ENCODE assay signal across 28 cellular contexts in the genomic region with DNA sequence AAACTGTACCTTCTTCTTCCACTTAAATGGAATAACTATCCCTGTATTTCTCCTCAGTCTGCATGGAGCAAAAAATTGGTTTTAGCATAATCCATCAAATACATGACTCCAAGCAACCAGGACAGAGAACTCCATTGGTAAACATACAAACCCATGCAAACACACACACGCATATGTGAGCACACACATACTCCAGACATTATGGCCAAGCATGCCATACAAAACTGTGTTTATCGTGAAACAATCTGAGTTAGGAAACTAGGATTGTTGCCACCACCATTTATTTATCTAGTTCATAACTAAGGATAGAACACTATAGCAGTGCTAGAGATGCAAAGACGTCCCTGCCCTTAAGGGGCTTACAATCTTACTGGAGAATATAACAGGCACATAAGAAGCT.
"Had no signal": no experiment of that assay in that cellular context is flagged by ENCODE, and none has a peak within 500 bp of the region (broad histone marks: within the 10 kb centered on the region; RNA-seq: fewer than 3 reads in every experiment).

No MANE protein-coding gene starts in this region.

- H3K36me3 Mint-ChIP-seq: IgD-negative memory B cell had no signal

- H3K4me3 ChIP-seq: cardiac muscle cell, MG63, PC-9 had no signal

- ATAC-seq: T-cell had no signal

- H3K9me3 ChIP-seq: MG63 had no signal

- H2AFZ ChIP-seq: PC-9 had no signal

- H3K4me1 Mint-ChIP-seq: brain had no signal

- H3K9me3 Mint-ChIP-seq: brain, T-cell had no signal

- H3K27me3 Mint-ChIP-seq: activated naive CD8-positive, alpha-beta T cell; brain; IgD-negative memory B cell; T-cell had no signal

- H3K9ac ChIP-seq: KMS-11 had no signal

- H3K4me2 ChIP-seq: KMS-11, PC-9 had no signal

- DNase-seq: activated CD4-positive, alpha-beta T cell treated with anti-CD3 and anti-CD28 coated beads for 4 hours; activated CD4-positive, alpha-beta T cell treated with anti-CD3 and anti-CD28 coated beads, Interleukin-2, amount 50 U/mL, for 4 hours; activated CD8-positive, alpha-beta memory T cell treated with anti-CD3 and anti-CD28 coated beads for 24 hours; activated effector memory CD4-positive, alpha-beta T cell treated with Interleukin-2 at 50 U/mL for 16 hours; activated naive CD4-positive, alpha-beta T cell; activated T-cell treated with anti-CD3 and anti-CD28 coated beads for 4 hours; amygdala; cerebellar nuclear complex; MG63; MV-4-11; NCI-H1092 treated with DMSO at 0.1 percent for 48 hours; NCI-H1417 treated with DMSO at 0.1 percent for 48 hours; NCI-H1694; NCI-H2029 treated with DMSO at 0.1 percent for 48 hours; NCI-H345; NCI-H510A treated with DMSO at 0.1 percent for 48 hours; NCI-H69; PC-9; SHP77 treated with DMSO at 0.1 percent for 48 hours; T-cell; WERI-Rb-1 had no signal

- FAIRE-seq: astrocyte, colon had no signal

- H3K36me3 ChIP-seq: MG63 had no signal

- H3K27me3 ChIP-seq: cardiac muscle cell, MG63 had no signal

- H3K27ac Mint-ChIP-seq: activated naive CD8-positive, alpha-beta T cell; brain had no signal

- H3K4me3 Mint-ChIP-seq: activated naive CD8-positive, alpha-beta T cell; brain; IgD-negative memory B cell; T-cell had no signal

- H3K27ac ChIP-seq: cardiac muscle cell, KMS-11, PC-9, WERI-Rb-1 had no signal
